Comparison of ENCODE assay signal across 8 cellular contexts in genomic region chr17:40063034-40063765, GRCh38. TPM values are rescaled to one million over a fixed set of nuclear protein-coding genes. Genes with fewer than 3 reads are reported as not detected.
DNase-seq lines count a peak whose midpoint lies in the region; ATAC-seq and TF ChIP-seq lines count a peak whose summit lies in the region.

No MANE protein-coding gene starts in this region.

- peak overlapping the region; percentile 100 for H3K4me2 ChIP-seq in BLaER1

- H3K27me3 ChIP-seq in BLaER1: no peaks in the 10 kb centered on the region
- peaks cover 17% of the 10 kb centered on the region for H3K27me3 ChIP-seq in neutrophil

- no peaks in the 10 kb centered on the region; the same call in 1 of the 2 replicates for H4K20me1 ChIP-seq in BLaER1

- H3K36me3 ChIP-seq in BLaER1: no peaks in the 10 kb centered on the region
- no peaks in the 10 kb centered on the region for H3K36me3 ChIP-seq in neutrophil

- H3K4me3 ChIP-seq in BLaER1: peak overlapping the region; percentile 100
- H3K4me3 ChIP-seq in fibroblast of villous mesenchyme (ENCODE audit: low read depth, low read length): peak overlapping the region; percentile 92
- H3K4me3 ChIP-seq in neutrophil (ENCODE audit: low read depth in 1 of 2, low read length in 1 of 2): peak overlapping the region; percentile 92 to 94

- H3K9me3 ChIP-seq in BLaER1: no peaks in the 10 kb centered on the region
- no peaks in the 10 kb centered on the region for H3K9me3 ChIP-seq in neutrophil

- DNase-seq in Kasumi-1 (lab: John Stamatoyannopoulos, UW) (peak; percentile 46 to 48), fibroblast of villous mesenchyme (ENCODE audit: low read depth) (peak; percentile 61), kidney tubule cell (ENCODE audit: low spot score) (no peak)
- peak; percentile 30 for DNase-seq in activated CD8-positive, alpha-beta memory T cell treated with anti-CD3 and anti-CD28 coated beads, Interleukin-2, amount 50 U/mL, for 4 hours

- ATAC-seq in GM19452 (IDR thresholded peaks at IDR 0.05; ENCODE audit: unreplicated experiment): peak; percentile 45
- no peak for ATAC-seq in HG03139 (IDR thresholded peaks at IDR 0.05; ENCODE audit: unreplicated experiment)

- peak overlapping the region; percentile 96 for H3K9ac ChIP-seq in BLaER1

- H3K27ac ChIP-seq in BLaER1 (peak overlapping the region; percentile 96), neutrophil (peak overlapping the region; percentile 90)

- TF ChIP-seq CTCF in fibroblast of villous mesenchyme (IDR thresholded peaks at IDR 0.05; ENCODE audit: insufficient read depth, low read depth, low read length) (no peak), neutrophil (IDR thresholded peaks at IDR 0.05) (peak; percentile 10)

- H3K4me1 ChIP-seq in BLaER1: peaks cover 61% of the 10 kb centered on the region
- H3K4me1 ChIP-seq in neutrophil (ENCODE audit: control insufficient read depth in 1 of 2, insufficient read depth in 1 of 2, low read depth in 1 of 2, low read length in 1 of 2): peaks cover 35 to 50% of the 10 kb centered on the region in 2 experiments

RNA-seq across cellular contexts. Expression of gene THRA, which starts 0.4 kb away (rescaled TPM):
- total RNA-seq in fibroblast of villous mesenchyme: 19.0 and 27.2 TPM in 2 replicates

RNA-seq across cellular contexts. Expression of gene MED24, which starts 9.0 kb away (rescaled TPM):
- 46.7 and 47.9 TPM in 2 replicates for total RNA-seq in fibroblast of villous mesenchyme

RNA-seq across cellular contexts. Expression of gene NR1D1, which starts 37.2 kb away (rescaled TPM):
- 1.7 and 2.3 TPM in 2 replicates for total RNA-seq in fibroblast of villous mesenchyme

RNA-seq across cellular contexts. Expression of gene CSF3, which starts 48.0 kb away (rescaled TPM):
- total RNA-seq in fibroblast of villous mesenchyme: 0.97 and 4.3 TPM in 2 replicates

RNA-seq across cellular contexts. Expression of gene MSL1, which starts 58.6 kb away (rescaled TPM):
- total RNA-seq in fibroblast of villous mesenchyme: 64.4 and 73.0 TPM in 2 replicates
